Comparison of ENCODE assay signal across 22 cellular contexts in the genomic region with DNA sequence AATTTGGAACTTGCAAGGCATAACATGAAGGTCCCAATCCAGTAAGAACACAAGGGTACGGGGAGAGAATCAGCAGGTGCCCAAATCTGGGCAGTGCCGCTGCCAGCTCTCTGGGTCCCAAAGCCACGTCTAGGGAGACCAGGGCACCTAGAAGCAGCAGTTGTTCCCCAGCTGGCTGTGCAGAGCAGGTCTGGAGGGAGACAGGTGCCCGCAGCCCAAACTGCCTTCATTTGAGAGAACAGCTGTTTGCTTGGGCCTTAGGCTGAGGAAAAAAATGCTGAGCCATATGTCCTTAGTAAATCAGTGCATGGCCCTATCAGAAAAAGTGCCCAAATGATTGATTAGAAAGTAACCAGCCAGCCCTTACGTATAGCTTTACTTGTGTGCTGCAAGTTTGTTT. TPM values are rescaled to one million over a fixed set of nuclear protein-coding genes. Genes with fewer than 3 reads are reported as not detected.
DNase-seq lines count a peak whose midpoint lies in the region; TF ChIP-seq lines count a peak whose summit lies in the region.
"Had no signal": no experiment of that assay in that cellular context is flagged by ENCODE, and none has a peak within 500 bp of the region (broad histone marks: within the 10 kb centered on the region; RNA-seq: fewer than 3 reads in every experiment).

No MANE protein-coding gene starts in this region.

- DNase-seq in NCI-H82 (lab: John Stamatoyannopoulos, UW) (peak; percentile 83), NCI-H82 treated with DMSO at 0.1 percent for 48 hours (lab: John Stamatoyannopoulos, UW; ENCODE audit: unreplicated experiment) (no peak), NCI-H2171 (lab: John Stamatoyannopoulos, UW) (peak; percentile 80), RPMI8226 (peak; percentile 56), progenitor cell of endocrine pancreas (ENCODE audit: low spot score, unreplicated experiment) (no peak), mammary epithelial cell (no peak), neuronal stem cell (ENCODE audit: low spot score) (no peak)
- no peak for DNase-seq in activated CD8-positive, alpha-beta memory T cell treated with anti-CD3 and anti-CD28 coated beads, Interleukin-2, amount 50 U/mL, for 4 hours
- DNase-seq: DMS53, H7, IMR-90, NCI-H1048, NCI-H1417, NCI-H1930, NCI-H2227 treated with DMSO at 0.1 percent for 48 hours, NCI-H510A, SIG-M5, SK-N-SH, SW 1271 had no signal

- no peak overlapping the region for H3K14ac ChIP-seq in neuronal stem cell (ENCODE audit: low read length)

- CTCF ChIA-PET in mammary epithelial cell (lab: Charles Lee; ENCODE audit: low non-redundant PET): no interaction called here

- no peaks in the 10 kb centered on the region for H4K20me1 ChIP-seq in mammary epithelial cell (ENCODE audit: insufficient read depth, low read length)

- H2BK5ac ChIP-seq in neuronal stem cell (ENCODE audit: low read length): no peak overlapping the region

- no peaks in the 10 kb centered on the region for H3K79me1 ChIP-seq in neuronal stem cell (ENCODE audit: low read depth, low read length)

- H3K4ac ChIP-seq in neuronal stem cell (ENCODE audit: low read length): no peak overlapping the region

- TF ChIP-seq CTCF in progenitor cell of endocrine pancreas (IDR thresholded peaks at IDR 0.05; ENCODE audit: unreplicated experiment): no peak
- TF ChIP-seq CTCF in mammary epithelial cell (conservative IDR thresholded peaks at IDR 0.05 in 1 of 2, IDR thresholded peaks at IDR 0.05 in 1 of 2; ENCODE audit: extremely low read depth in 1 of 2, insufficient read depth in 1 of 2, low read depth in 1 of 2, low read length in 2 of 2): no peak

- H3K4me3 ChIP-seq in mammary epithelial cell (replicated peaks in 1 of 3; ENCODE audit: insufficient read depth in 1 of 3, low read depth in 2 of 3, low read length in 3 of 3): no peak overlapping the region
- H3K4me3 ChIP-seq in neuronal stem cell (ENCODE audit: low read length in 2 of 2): no peak overlapping the region

- BruUV-seq in mammary epithelial cell (replicated peaks; lab: Mats Ljungman, UMichigan): no TSS peak

- no peak overlapping the region for H3K18ac ChIP-seq in neuronal stem cell (ENCODE audit: low read length)

- H3K4me3 Mint-ChIP-seq in progenitor cell of endocrine pancreas (ENCODE audit: low read depth): no peak overlapping the region
- H3K4me3 Mint-ChIP-seq: T-helper 1 cell treated with Interleukin-12 subunit alpha and Interleukin-12 subunit beta and Interleukin-4 antibody, amounts not matched to agents 30 μg/mL and 1 μg/mL, for 36 hours had no signal

- H3K36me3 Mint-ChIP-seq in progenitor cell of endocrine pancreas (ENCODE audit: insufficient read depth): no peaks in the 10 kb centered on the region

- H3K9ac ChIP-seq in mammary epithelial cell (ENCODE audit: insufficient read depth, low read length) (no peak overlapping the region), neuronal stem cell (ENCODE audit: low read depth, low read length, poor library complexity) (no peak overlapping the region)
- H3K9ac ChIP-seq: SK-N-SH had no signal

- 84% methylated on average over 5 of the region's 5 CpGs for WGBS in mammary epithelial cell (ENCODE audit: low coverage, missing lambda C conversion rate)
- WGBS in neuronal stem cell (ENCODE audit: extremely low coverage in 2 of 2, insufficient read length in 2 of 2, insufficient replicate concordance in 1 of 2), 2 donors: no CpG with 5 or more reads among the region's 5 CpGs

- no peak overlapping the region for H3K23ac ChIP-seq in neuronal stem cell (ENCODE audit: low read depth, low read length, poor library complexity)

- in situ Hi-C loops in mammary epithelial cell (cut with MboI; ENCODE audit: low sequenced_read_pairs in 2 of 2): no loop called here

- H3K27ac ChIP-seq in mammary epithelial cell (ENCODE audit: insufficient read depth, low read depth, low read length) (no peak overlapping the region), neuronal stem cell (replicated peaks; ENCODE audit: low read length) (no peak overlapping the region)

- H4K91ac ChIP-seq in neuronal stem cell (ENCODE audit: low read depth, low read length, poor library complexity): no peak overlapping the region

- H3K4me1 Mint-ChIP-seq in progenitor cell of endocrine pancreas (ENCODE audit: low read depth): peaks cover 11% of the 10 kb centered on the region

- H3K27me3 Mint-ChIP-seq in progenitor cell of endocrine pancreas: peaks cover 7% of the 10 kb centered on the region

- dilution Hi-C loops in mammary epithelial cell (cut with HindIII; ENCODE audit: low sequenced_read_pairs): no loop called here

- H4K8ac ChIP-seq in neuronal stem cell (ENCODE audit: low read depth, low read length): no peak overlapping the region

- no peaks in the 10 kb centered on the region for H3K27me3 ChIP-seq in mammary epithelial cell (ENCODE audit: insufficient read depth, low read length)
- H3K27me3 ChIP-seq in neuronal stem cell (ENCODE audit: control insufficient read depth in 3 of 3, insufficient read depth in 3 of 3, low read depth in 1 of 3, low read length in 3 of 3): peaks cover 0 to 15% (median 0%) of the 10 kb centered on the region in 3 experiments

- no peaks in the 10 kb centered on the region for H3K9me3 Mint-ChIP-seq in progenitor cell of endocrine pancreas (ENCODE audit: low read depth)
- H3K9me3 Mint-ChIP-seq: T-helper 1 cell treated with Interleukin-12 subunit alpha and Interleukin-12 subunit beta and Interleukin-4 antibody, amounts not matched to agents 30 μg/mL and 1 μg/mL, for 36 hours had no signal

- no peaks in the 10 kb centered on the region for H3K79me2 ChIP-seq in mammary epithelial cell (ENCODE audit: insufficient read depth, low read length)

- H3K4me2 ChIP-seq in mammary epithelial cell (ENCODE audit: insufficient read depth, low read depth, low read length) (no peak overlapping the region), neuronal stem cell (ENCODE audit: insufficient read depth, low read length, poor library complexity, severe bottlenecking) (no peak overlapping the region)
- H3K4me2 ChIP-seq: SK-N-SH had no signal

- intact Hi-C loops in mammary epithelial cell (cut with micrococcal nuclease): loop anchor here (5.0 kb wide), 1 partner anchor 36 kb away; no protein-coding TSS in a partner anchor

- H2AFZ ChIP-seq in mammary epithelial cell (ENCODE audit: low read depth, low read length): no peak overlapping the region
- no peak overlapping the region for H2AFZ ChIP-seq in neuronal stem cell (ENCODE audit: low read length)

- H2BK15ac ChIP-seq in neuronal stem cell (ENCODE audit: low read length): no peak overlapping the region

- no peaks in the 10 kb centered on the region for H3K4me1 ChIP-seq in mammary epithelial cell (ENCODE audit: insufficient read depth, low read length)
- H3K4me1 ChIP-seq in neuronal stem cell (ENCODE audit: control insufficient read depth in 2 of 2, insufficient read depth in 1 of 2, low read depth in 1 of 2, low read length in 2 of 2): no peaks in the 10 kb centered on the region

- H3K36me3 ChIP-seq in mammary epithelial cell (ENCODE audit: insufficient read depth, low read length) (no peaks in the 10 kb centered on the region), neuronal stem cell (replicated peaks in 1 of 2; ENCODE audit: control insufficient read depth in 2 of 2, insufficient read depth in 2 of 2, low read length in 2 of 2) (no peaks in the 10 kb centered on the region)

- H3K9me3 ChIP-seq in mammary epithelial cell (replicated peaks; ENCODE audit: insufficient read depth, low read length) (no peaks in the 10 kb centered on the region), neuronal stem cell (replicated peaks in 1 of 2; ENCODE audit: control insufficient read depth in 2 of 2, insufficient read depth in 1 of 2, low read depth in 1 of 2, low read length in 2 of 2) (no peaks in the 10 kb centered on the region)
- H3K9me3 ChIP-seq: SK-N-SH had no signal

- peak overlapping the region; percentile 30 for H3K27ac Mint-ChIP-seq in progenitor cell of endocrine pancreas
- H3K27ac Mint-ChIP-seq: T-helper 1 cell treated with Interleukin-12 subunit alpha and Interleukin-12 subunit beta and Interleukin-4 antibody, amounts not matched to agents 30 μg/mL and 1 μg/mL, for 36 hours had no signal

- H2BK12ac ChIP-seq in neuronal stem cell (ENCODE audit: low read length): no peak overlapping the region

- no peak overlapping the region for H2AK5ac ChIP-seq in neuronal stem cell (ENCODE audit: low read depth, low read length)

- no peak overlapping the region for H2BK120ac ChIP-seq in neuronal stem cell (ENCODE audit: low read depth, low read length)

RNA-seq across cellular contexts. Expression of a gene that starts 9.1 kb away (rescaled TPM):
- total RNA-seq in progenitor cell of endocrine pancreas (50.1 and 52.8 TPM in 2 replicates), mammary epithelial cell (100 to 1,000 TPM in 1 of 2 donors, 10 to 100 TPM in 1; 81.2 to 103 TPM)
- polyA plus RNA-seq in mammary epithelial cell: 49.5 TPM
- polyA minus RNA-seq in mammary epithelial cell: 91.4 TPM
- 21.2 TPM for polyA plus RNA-seq in neuronal stem cell (2013, experiment 1 of 2)
- polyA plus RNA-seq in neuronal stem cell (2013, experiment 2 of 2): 21.3 TPM

RNA-seq across cellular contexts. Expression of a gene that starts 19.5 kb away (rescaled TPM):
- total RNA-seq in progenitor cell of endocrine pancreas: 55.9 and 69.7 TPM in 2 replicates
- 10 to 100 TPM; 13.7 to 75.4 TPM for total RNA-seq in mammary epithelial cell
- 39.1 TPM for polyA plus RNA-seq in mammary epithelial cell
- 9.7 TPM for polyA minus RNA-seq in mammary epithelial cell
- polyA plus RNA-seq in neuronal stem cell (2013, experiment 1 of 2): 74.0 TPM
- polyA plus RNA-seq in neuronal stem cell (2013, experiment 2 of 2): 75.8 TPM

RNA-seq across cellular contexts. Expression of a gene that starts 32.4 kb away (rescaled TPM):
- 0.16 and 0.19 TPM in 2 replicates for total RNA-seq in progenitor cell of endocrine pancreas
- total RNA-seq in mammary epithelial cell: not detected
- 0.01 TPM for polyA plus RNA-seq in mammary epithelial cell
- polyA minus RNA-seq in mammary epithelial cell: not detected
- polyA plus RNA-seq in neuronal stem cell (2013, experiment 1 of 2): not detected
- not detected for polyA plus RNA-seq in neuronal stem cell (2013, experiment 2 of 2)
- total RNA-seq: Daoy, G401, H7, IMR-90 had no signal
- polyA plus RNA-seq: IMR-90, SK-N-SH had no signal

RNA-seq across cellular contexts. Expression of a gene that starts 44.6 kb away (rescaled TPM):
- total RNA-seq in progenitor cell of endocrine pancreas (61.4 and 65.6 TPM in 2 replicates), mammary epithelial cell (100 to 1,000 TPM; 138 to 139 TPM)
- 156 TPM for polyA plus RNA-seq in mammary epithelial cell
- polyA minus RNA-seq in mammary epithelial cell: 116 TPM
- 32.2 TPM for polyA plus RNA-seq in neuronal stem cell (2013, experiment 1 of 2)
- polyA plus RNA-seq in neuronal stem cell (2013, experiment 2 of 2): 31.5 TPM
- total RNA-seq: G401 had no signal

Comparison
In these comparisons a context has a peak if more than half of its experiments do, and no peak if none do; other contexts are left out.
1. DNase-seq: peak in NCI-H82 (single experiment), NCI-H2171 (single experiment) and RPMI8226 (single experiment); none in NCI-H82 treated with DMSO at 0.1 percent for 48 hours (single experiment), progenitor cell of endocrine pancreas (single experiment), mammary epithelial cell (single experiment), activated CD8-positive, alpha-beta memory T cell treated with anti-CD3 and anti-CD28 coated beads, Interleukin-2, amount 50 U/mL, for 4 hours (single experiment) and neuronal stem cell (single experiment).